Comparison of ENCODE assay signal across 9 cellular contexts in genomic region chr9:114155967-114156294, GRCh38. TPM values are rescaled to one million over a fixed set of nuclear protein-coding genes. Genes with fewer than 3 reads are reported as not detected.
DNase-seq lines count a peak whose midpoint lies in the region; ATAC-seq and TF ChIP-seq lines count a peak whose summit lies in the region.
"Had no signal": no experiment of that assay in that cellular context is flagged by ENCODE, and none has a peak within 500 bp of the region (broad histone marks: within the 10 kb centered on the region; RNA-seq: fewer than 3 reads in every experiment).

No MANE protein-coding gene starts in this region.

- H3K36me3 ChIP-seq in CD4-positive, alpha-beta memory T cell (ENCODE audit: insufficient read depth, low read length): no peaks in the 10 kb centered on the region
- H3K36me3 ChIP-seq in SJCRH30: no peaks in the 10 kb centered on the region
- no peaks in the 10 kb centered on the region for H3K36me3 ChIP-seq in esophagus muscularis mucosa
- no peaks in the 10 kb centered on the region for H3K36me3 ChIP-seq in parathyroid adenoma (ENCODE audit: control insufficient read depth, insufficient read depth, low read length)

- peak overlapping the region; percentile 90 to 99 (median 93) for H3K4me3 Mint-ChIP-seq in CD4-positive, alpha-beta memory T cell

- TF ChIP-seq POLR2A in esophagus muscularis mucosa (IDR thresholded peaks at IDR 0.05; ENCODE audit: low read depth): no peak

- DNase-seq in CD4-positive, alpha-beta memory T cell: no peak
- DNase-seq in SJCRH30 (peak in 1 of 2 experiments; percentile 42), esophagus muscularis mucosa (ENCODE audit: extremely low spot score) (no peak), cerebellum (ENCODE audit: low spot score) (no peak), glomerular visceral epithelial cell (ENCODE audit: extremely low spot score) (no peak)
- no peak for DNase-seq in activated CD4-positive, CD25-positive, alpha-beta regulatory T cell (lab: John Stamatoyannopoulos, UW)

- peaks cover 15 to 28% (median 21%) of the 10 kb centered on the region in 4 donors for H3K4me1 Mint-ChIP-seq in CD4-positive, alpha-beta memory T cell

- CTCF ChIA-PET in CD4-positive, alpha-beta memory T cell (lab: Charles Lee; ENCODE audit: partially characterized antibody): interaction anchor here (1.3 to 1.8 kb wide), 3 partner anchors 16 to 135 kb away, joined by 5 to 10 read pairs (median 6); no protein-coding TSS in a partner anchor

- H3K36me3 Mint-ChIP-seq in CD4-positive, alpha-beta memory T cell: peaks cover 0 to 2% of the 10 kb centered on the region in 2 donors

- no peaks in the 10 kb centered on the region for H3K79me2 ChIP-seq in parathyroid adenoma

- H3K27me3 ChIP-seq in CD4-positive, alpha-beta memory T cell (ENCODE audit: insufficient read depth, low read length): peaks cover 22% of the 10 kb centered on the region
- H3K27me3 ChIP-seq in SJCRH30 (peaks cover 4% of the 10 kb centered on the region; the same call in 1 of the 2 replicates), esophagus muscularis mucosa (peaks cover 9 to 56% (median 30%) of the 10 kb centered on the region in 4 donors), parathyroid adenoma (ENCODE audit: control insufficient read depth, insufficient read depth, low read length) (no peaks in the 10 kb centered on the region)

- peak overlapping the region in 1 of 7 donors; percentile 63 for H3K27ac Mint-ChIP-seq in CD4-positive, alpha-beta memory T cell

- H3K9me3 Mint-ChIP-seq in CD4-positive, alpha-beta memory T cell: peaks cover 0 to 2% (median 0%) of the 10 kb centered on the region in 8 donors

- no peak overlapping the region for H2AFZ ChIP-seq in parathyroid adenoma

- H3K9ac ChIP-seq in parathyroid adenoma: no peak overlapping the region

- ATAC-seq in GM18868 (IDR thresholded peaks at IDR 0.05; ENCODE audit: unreplicated experiment): no peak

- POLR2A ChIA-PET in CD4-positive, alpha-beta memory T cell (lab: Charles Lee; ENCODE audit: partially characterized antibody): interaction anchor here (1.0 kb wide), 1 partner anchor 14 kb away, joined by 3 read pairs; no protein-coding TSS in a partner anchor

- peak overlapping the region; percentile 66 for H3K4me2 ChIP-seq in parathyroid adenoma (ENCODE audit: low read length)

- peaks cover 20 to 36% of the 10 kb centered on the region in 2 donors for H3K27me3 Mint-ChIP-seq in CD4-positive, alpha-beta memory T cell

- TF ChIP-seq CTCF in esophagus muscularis mucosa (IDR thresholded peaks at IDR 0.05) (no peak), parathyroid adenoma (IDR thresholded peaks at IDR 0.05) (no peak)

- no peak overlapping the region for H3K27ac ChIP-seq in CD4-positive, alpha-beta memory T cell (ENCODE audit: low read depth, low read length)
- H3K27ac ChIP-seq in SJCRH30: no peak overlapping the region; the same call in 1 of the 2 replicates
- peak overlapping the region; percentile 66 to 74 (median 68) for H3K27ac ChIP-seq in esophagus muscularis mucosa (replicated peaks in 1 of 4)
- no peak overlapping the region for H3K27ac ChIP-seq in parathyroid adenoma

- H3K9me3 ChIP-seq in CD4-positive, alpha-beta memory T cell (ENCODE audit: control insufficient read depth in 1 of 2, low read length in 2 of 2): no peaks in the 10 kb centered on the region
- H3K9me3 ChIP-seq in SJCRH30 (replicated peaks): no peaks in the 10 kb centered on the region
- H3K9me3 ChIP-seq in esophagus muscularis mucosa: no peaks in the 10 kb centered on the region
- no peaks in the 10 kb centered on the region for H3K9me3 ChIP-seq in parathyroid adenoma (ENCODE audit: control insufficient read depth, low read length)

- H3K4me1 ChIP-seq in CD4-positive, alpha-beta memory T cell (ENCODE audit: insufficient read depth, low read length): peaks cover 17% of the 10 kb centered on the region
- H3K4me1 ChIP-seq in SJCRH30: no peaks in the 10 kb centered on the region
- peaks cover 18 to 40% (median 38%) of the 10 kb centered on the region in 4 donors for H3K4me1 ChIP-seq in esophagus muscularis mucosa
- H3K4me1 ChIP-seq in parathyroid adenoma: no peaks in the 10 kb centered on the region

- no peak overlapping the region for H3K4me3 ChIP-seq in CD4-positive, alpha-beta memory T cell (ENCODE audit: low read length in 2 of 2)
- H3K4me3 ChIP-seq in SJCRH30: peak overlapping the region; percentile 78
- peak overlapping the region; percentile 59 to 74 (median 62) for H3K4me3 ChIP-seq in esophagus muscularis mucosa
- no peak overlapping the region for H3K4me3 ChIP-seq in parathyroid adenoma (ENCODE audit: low read depth, low read length)

- WGBS in esophagus muscularis mucosa: no CpG with 5 or more reads among the region's 41 CpGs

- no peak for TF ChIP-seq EP300 in esophagus muscularis mucosa (IDR thresholded peaks at IDR 0.05)

- intact Hi-C loops in CD4-positive, alpha-beta memory T cell (cut with micrococcal nuclease): loop anchor here (2.0 kb wide), 1 partner anchor 47 kb away; no protein-coding TSS in a partner anchor
- intact Hi-C loops in esophagus muscularis mucosa (cut with DNase I): loop anchor here (1.0 kb wide), 2 partner anchors 115 to 135 kb away; no protein-coding TSS in a partner anchor

RNA-seq across cellular contexts. Expression of gene COL27A1, which starts 0.6 kb away (rescaled TPM):
- total RNA-seq in CD4-positive, alpha-beta memory T cell: 1 to 10 TPM; 1.3 TPM
- not detected for polyA plus RNA-seq in CD4-positive, alpha-beta memory T cell
- total RNA-seq in SJCRH30 (2014; rRNA removed; shearing (Covaris generic)): 13.0 and 18.6 TPM in 2 replicates
- 1 to 10 TPM; 1.8 to 3.3 (median 2.7) TPM for total RNA-seq in esophagus muscularis mucosa
- total RNA-seq in cerebellum: 15.5 TPM

RNA-seq across cellular contexts. Expression of gene KIF12, which starts 56.8 kb away (rescaled TPM):
- not detected for total RNA-seq in CD4-positive, alpha-beta memory T cell
- polyA plus RNA-seq in CD4-positive, alpha-beta memory T cell: not detected
- total RNA-seq in SJCRH30 (2014; rRNA removed; shearing (Covaris generic)): 0.13 TPM in 1 of 2 replicates, not detected in the other
- total RNA-seq in esophagus muscularis mucosa: not detected
- 11.6 TPM for total RNA-seq in cerebellum
- total RNA-seq: mononuclear cell had no signal

Comparison
In these comparisons a context has a peak if more than half of its experiments do, and no peak if none do; other contexts are left out.
1. H3K27ac ChIP-seq: peak in esophagus muscularis mucosa (4 of 4); none in CD4-positive, alpha-beta memory T cell (single experiment), SJCRH30 (single experiment) and parathyroid adenoma (single experiment).
2. H3K4me3 ChIP-seq: peak in SJCRH30 (single experiment) and esophagus muscularis mucosa (4 of 4); none in CD4-positive, alpha-beta memory T cell (0 of 2) and parathyroid adenoma (single experiment).
3. RNA of gene KIF12, which starts 56.8 kb away (total RNA-seq): 11.6 TPM in cerebellum (single experiment); not detected in CD4-positive, alpha-beta memory T cell, 0.13 TPM in SJCRH30 and not detected in esophagus muscularis mucosa; every median in the first group is over 10 times any median in the second.